Comparison of ENCODE assay signal across 8 cellular contexts in the genomic region with DNA sequence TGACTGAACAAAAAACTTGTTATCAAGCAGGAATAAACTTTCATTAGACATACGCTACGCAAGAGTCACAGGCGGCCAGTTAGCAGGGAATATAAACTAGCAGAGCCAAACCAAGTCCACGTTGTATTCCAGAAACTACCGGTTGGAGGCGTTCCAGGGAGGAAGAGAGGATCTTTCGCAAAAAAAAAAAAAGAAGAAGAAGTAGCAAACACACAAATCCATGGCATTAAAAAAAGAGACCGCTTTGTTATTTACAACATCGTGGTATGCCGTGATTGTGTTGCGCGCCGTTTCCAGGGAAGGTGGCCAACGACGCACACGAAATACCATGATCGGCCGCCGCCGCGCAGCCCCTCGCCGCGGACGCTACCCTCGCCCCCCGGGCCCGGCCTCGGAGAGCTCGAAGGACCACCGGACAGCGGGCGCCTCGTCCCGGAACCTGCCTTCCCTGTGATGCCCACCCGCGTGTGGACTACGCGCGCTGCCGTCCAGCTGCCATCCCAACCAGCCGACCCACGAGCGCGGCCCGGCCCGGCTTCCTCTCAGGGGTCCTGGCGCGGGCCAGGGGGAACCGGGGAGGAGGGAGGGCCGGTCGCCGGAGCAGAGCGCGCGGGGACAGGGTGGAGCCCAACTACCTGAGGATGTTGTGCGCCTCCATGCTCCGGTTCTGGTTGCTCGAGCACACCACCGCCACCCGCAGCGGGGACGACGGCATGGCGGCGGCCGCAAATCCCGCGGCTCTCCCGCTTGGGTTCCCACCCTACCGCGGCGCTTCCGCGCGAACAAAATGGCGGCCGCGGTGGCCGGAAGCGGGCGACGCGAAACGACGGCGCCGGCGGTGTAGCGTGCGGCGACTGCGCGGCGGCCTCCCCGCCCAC. TPM values are rescaled to one million over a fixed set of nuclear protein-coding genes. Genes with fewer than 3 reads are reported as not detected.
A peak's percentile ranks its signal among the peaks of the same experiment; 100 is the strongest.
DNase-seq lines count a peak whose midpoint lies in the region; ATAC-seq and TF ChIP-seq lines count a peak whose summit lies in the region.

No MANE protein-coding gene starts in this region.

- H3K27ac ChIP-seq in RWPE2 (ENCODE audit: poor library complexity, severe bottlenecking): peak overlapping the region; percentile 84

- H3K4me3 ChIP-seq in RWPE2 (ENCODE audit: severe bottlenecking): peak overlapping the region; percentile 99
- peak overlapping the region; percentile 96 for H3K4me3 ChIP-seq in adipocyte (ENCODE audit: low read length)

- peak overlapping the region; percentile 94 for H3K4me3 Mint-ChIP-seq in progenitor cell of endocrine pancreas (ENCODE audit: low read depth)

- peak overlapping the region; percentile 98 for H3K9ac ChIP-seq in adipocyte (ENCODE audit: low read length)

- no peaks in the 10 kb centered on the region for H3K27me3 ChIP-seq in RWPE2 (ENCODE audit: insufficient read depth, poor library complexity, severe bottlenecking)
- peaks cover 6% of the 10 kb centered on the region for H3K27me3 ChIP-seq in adipocyte (replicated peaks; ENCODE audit: control insufficient read depth, insufficient read depth, low read length)

- H3K36me3 Mint-ChIP-seq in progenitor cell of endocrine pancreas (ENCODE audit: insufficient read depth): peaks cover 7% of the 10 kb centered on the region

- DNase-seq in ELF-1 (ENCODE audit: low read depth, low spot score) (peak; percentile 62), HuH-7 (ENCODE audit: low spot score) (peak; percentile 67), RWPE2 (ENCODE audit: low spot score) (no peak), adipocyte (ENCODE audit: low read depth) (peak; percentile 89), left cardiac atrium (peak; percentile 70), progenitor cell of endocrine pancreas (ENCODE audit: low spot score, unreplicated experiment) (no peak), cerebellar nuclear complex (lab: John Stamatoyannopoulos, UW) (no peak)

- no peaks in the 10 kb centered on the region for H3K9me3 ChIP-seq in RWPE2 (ENCODE audit: severe bottlenecking)
- H3K9me3 ChIP-seq in adipocyte (ENCODE audit: control insufficient read depth, low read length): no peaks in the 10 kb centered on the region

- intact Hi-C loops in left cardiac atrium (cut with DNase I): loop anchor here in 1 of 2 donors (2.0 kb wide), 1 partner anchor 41 kb away; the partner anchor contains the start of gene MIB2

- H3K27ac Mint-ChIP-seq in progenitor cell of endocrine pancreas: peak overlapping the region; percentile 97

- peak; percentile 30 for TF ChIP-seq CTCF in RWPE2 (IDR thresholded peaks at IDR 0.05; ENCODE audit: poor library complexity, severe bottlenecking)
- peak; percentile 42 for TF ChIP-seq CTCF in progenitor cell of endocrine pancreas (IDR thresholded peaks at IDR 0.05; ENCODE audit: unreplicated experiment)

- peaks cover 20% of the 10 kb centered on the region for H3K4me1 Mint-ChIP-seq in progenitor cell of endocrine pancreas (ENCODE audit: low read depth)

- no peaks in the 10 kb centered on the region for H3K9me3 Mint-ChIP-seq in progenitor cell of endocrine pancreas (ENCODE audit: low read depth)

- H3K4me1 ChIP-seq in RWPE2 (ENCODE audit: insufficient read depth, poor library complexity, severe bottlenecking): peaks cover 8% of the 10 kb centered on the region
- peaks cover 26% of the 10 kb centered on the region for H3K4me1 ChIP-seq in adipocyte (ENCODE audit: control insufficient read depth, insufficient read depth, low read length)

- H3K27me3 Mint-ChIP-seq in progenitor cell of endocrine pancreas: peaks cover 5% of the 10 kb centered on the region

- peaks cover 33% of the 10 kb centered on the region for H3K36me3 ChIP-seq in RWPE2 (ENCODE audit: low read depth)
- peaks cover 9% of the 10 kb centered on the region for H3K36me3 ChIP-seq in adipocyte (ENCODE audit: control insufficient read depth, insufficient read depth, low read length, severe bottlenecking)

- ATAC-seq in GM21576 (IDR thresholded peaks at IDR 0.05; ENCODE audit: unreplicated experiment): peak; percentile 58
- peak; percentile 59 for ATAC-seq in RWPE2 (ENCODE audit: low read depth)
- ATAC-seq in left cardiac atrium: peak; percentile 81 to 90

RNA-seq across cellular contexts. Expression of gene SSU72, which starts 0.6 kb away (rescaled TPM):
- 100 to 1,000 TPM; 107 to 118 TPM for total RNA-seq in left cardiac atrium
- total RNA-seq in progenitor cell of endocrine pancreas: 114 and 118 TPM in 2 replicates

RNA-seq across cellular contexts. Expression of gene FNDC10, which starts 25.9 kb away (rescaled TPM):
- total RNA-seq in left cardiac atrium (1 to 10 TPM; 1.3 to 2.5 TPM), progenitor cell of endocrine pancreas (2.7 and 4.2 TPM in 2 replicates)

RNA-seq across cellular contexts. Expression of gene TMEM240, which starts 33.7 kb away (rescaled TPM):
- 1 to 10 TPM; 4.6 to 5.4 TPM for total RNA-seq in left cardiac atrium
- total RNA-seq in progenitor cell of endocrine pancreas: 5.1 and 6.6 TPM in 2 replicates

RNA-seq across cellular contexts. Expression of gene MIB2, which starts 41.2 kb away (rescaled TPM):
- total RNA-seq in left cardiac atrium (10 to 100 TPM; 56.4 to 58.1 TPM), progenitor cell of endocrine pancreas (132 and 144 TPM in 2 replicates)

RNA-seq across cellular contexts. Expression of gene MMP23B, which starts 57.9 kb away (rescaled TPM):
- total RNA-seq in left cardiac atrium (10 to 100 TPM in 1 of 2 donors, 1 to 10 TPM in 1; 9.5 to 11.0 TPM), progenitor cell of endocrine pancreas (4.4 and 5.3 TPM in 2 replicates)

Comparison
In these comparisons a context has a peak if more than half of its experiments do, and no peak if none do; other contexts are left out.
1. DNase-seq: peak in ELF-1 (single experiment), HuH-7 (single experiment), adipocyte (single experiment) and left cardiac atrium (single experiment); none in RWPE2 (single experiment), progenitor cell of endocrine pancreas (single experiment) and cerebellar nuclear complex (0 of 2).
2. Peak in every context shown above with its lines, with median percentiles within 50 percentile points of each other: ATAC-seq.